Comparison of ENCODE assay signal across 17 cellular contexts in the genomic region with DNA sequence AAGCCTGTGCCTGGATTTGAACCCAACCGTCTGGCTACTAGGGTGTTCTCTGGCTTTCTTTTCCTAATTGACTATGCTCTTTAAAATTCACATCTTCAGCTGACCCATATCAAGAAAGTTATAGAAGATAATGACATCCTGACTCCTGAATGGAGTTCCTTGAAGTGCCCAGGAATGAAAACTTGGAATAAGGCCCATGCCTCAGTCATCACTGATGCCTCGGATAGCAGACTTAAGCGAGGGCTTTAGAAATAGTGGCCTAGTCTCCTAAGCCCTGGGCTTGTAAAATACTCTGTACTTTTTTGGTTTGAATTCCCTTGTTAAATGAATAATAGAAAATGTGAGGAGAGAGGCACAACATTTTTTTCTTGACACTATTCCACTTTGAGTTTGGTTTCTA. TPM values are rescaled to one million over a fixed set of nuclear protein-coding genes. Genes with fewer than 3 reads are reported as not detected.
A peak's percentile ranks its signal among the peaks of the same experiment; 100 is the strongest.
DNase-seq lines count a peak whose midpoint lies in the region; ATAC-seq and TF ChIP-seq lines count a peak whose summit lies in the region.
"Had no signal": no experiment of that assay in that cellular context is flagged by ENCODE, and none has a peak within 500 bp of the region (broad histone marks: within the 10 kb centered on the region; RNA-seq: fewer than 3 reads in every experiment).

No MANE protein-coding gene starts in this region.

- no peaks in the 10 kb centered on the region for H3K79me1 ChIP-seq in IMR-90 (ENCODE audit: low read depth in 1 of 2, low read length in 2 of 2)

- dilution Hi-C loops in IMR-90 (cut with HindIII; ENCODE audit: low sequenced_read_pairs, unreplicated experiment), result no loop called here

- no peak overlapping the region for H4K5ac ChIP-seq in IMR-90 (ENCODE audit: low read depth, low read length)

- no peak for TF ChIP-seq POLR2A in IMR-90 (IDR thresholded peaks at IDR 0.05; ENCODE audit: low read depth, low read length)

- no peak overlapping the region for H2BK120ac ChIP-seq in IMR-90 (ENCODE audit: low read depth, low read length)

- H3K9me1 ChIP-seq in IMR-90 (ENCODE audit: insufficient read depth, low read length), result no peaks in the 10 kb centered on the region

- H2BK20ac ChIP-seq in IMR-90 (ENCODE audit: low read depth, low read length), result no peak overlapping the region

- TF ChIP-seq RAD21 in IMR-90 (IDR thresholded peaks at IDR 0.05; ENCODE audit: low read length), result no peak

- intact Hi-C loops in CD8-positive, alpha-beta T cell (cut with DNase I, micrococcal nuclease), result loop anchor here (1.0 to 5.0 kb wide), 3 partner anchors 8 to 39 kb away; a partner anchor contains a TSS
- intact Hi-C loops in IMR-90 (cut with micrococcal nuclease) (no loop called here), natural killer cell (cut with micrococcal nuclease) (loop anchor here (2.0 kb wide), 1 partner anchor 37 kb away; no protein-coding TSS in a partner anchor)

- H2AK5ac ChIP-seq in IMR-90 (ENCODE audit: low read depth, low read length), result no peak overlapping the region

- in situ Hi-C loops in IMR-90 (cut with MboI; ENCODE audit: low sequenced_read_pairs), result no loop called here

- no peak overlapping the region for H2AFZ ChIP-seq in IMR-90 (replicated peaks; ENCODE audit: low read length, poor library complexity)

- no peak overlapping the region for H3K27ac ChIP-seq in CD8-positive, alpha-beta T cell (ENCODE audit: low read depth, low read length)
- no peak overlapping the region for H3K27ac ChIP-seq in IMR-90 (ENCODE audit: insufficient read depth, low read length)

- no peaks in the 10 kb centered on the region for H3K36me3 ChIP-seq in CD8-positive, alpha-beta T cell (ENCODE audit: insufficient read depth, low read length)
- H3K36me3 ChIP-seq in IMR-90 (ENCODE audit: control insufficient read depth, insufficient read depth, low read length), result no peaks in the 10 kb centered on the region

- H3K4ac ChIP-seq in IMR-90 (ENCODE audit: low read depth, low read length), result no peak overlapping the region

- H3K56ac ChIP-seq in IMR-90 (ENCODE audit: extremely low read depth, insufficient read depth, low read length), result no peak overlapping the region

- peaks cover 89% of the 10 kb centered on the region for H3K4me1 Mint-ChIP-seq in CD8-positive, alpha-beta T cell (ENCODE audit: low read depth)
- peaks cover 84 to 87% of the 10 kb centered on the region in 2 donors for H3K4me1 Mint-ChIP-seq in natural killer cell

- peaks cover 8% of the 10 kb centered on the region for H3K36me3 Mint-ChIP-seq in CD8-positive, alpha-beta T cell
- no peaks in the 10 kb centered on the region for H3K36me3 Mint-ChIP-seq in natural killer cell

- H3K27me3 ChIP-seq in CD8-positive, alpha-beta T cell (ENCODE audit: insufficient read depth, low read length), result no peaks in the 10 kb centered on the region
- peaks cover 4% of the 10 kb centered on the region for H3K27me3 ChIP-seq in IMR-90 (ENCODE audit: control insufficient read depth, insufficient read depth, low read length)

- no peak overlapping the region for H4K91ac ChIP-seq in IMR-90 (ENCODE audit: insufficient read depth, low read depth, low read length)

- H3K9me3 Mint-ChIP-seq in CD8-positive, alpha-beta T cell, result no peaks in the 10 kb centered on the region
- H3K9me3 Mint-ChIP-seq in natural killer cell, result no peaks in the 10 kb centered on the region

- peak overlapping the region; percentile 9 for H3K4me3 Mint-ChIP-seq in CD8-positive, alpha-beta T cell
- peak overlapping the region; percentile 45 for H3K4me3 Mint-ChIP-seq in natural killer cell

- POLR2A ChIA-PET in CD8-positive, alpha-beta T cell (lab: Charles Lee), result no interaction called here
- POLR2A ChIA-PET in IMR-90 (lab: Charles Lee; ENCODE audit: unreplicated experiment), result no interaction called here

- H3K27ac Mint-ChIP-seq in CD8-positive, alpha-beta T cell, result peak overlapping the region; percentile 76
- peak overlapping the region; percentile 91 to 94 for H3K27ac Mint-ChIP-seq in natural killer cell

- no peak overlapping the region for H2BK15ac ChIP-seq in IMR-90 (ENCODE audit: low read depth, low read length)

- no peak overlapping the region for H4K8ac ChIP-seq in IMR-90 (ENCODE audit: low read depth in 2 of 2, low read length in 2 of 2)

- TF ChIP-seq CTCF in CD8-positive, alpha-beta T cell (IDR thresholded peaks at IDR 0.05), result no peak
- TF ChIP-seq CTCF in IMR-90 (conservative IDR thresholded peaks at IDR 0.05; ENCODE audit: low read depth, low read length) (no peak), natural killer cell (IDR thresholded peaks at IDR 0.05) (no peak)

- peaks cover 66% of the 10 kb centered on the region for H3K4me1 ChIP-seq in CD8-positive, alpha-beta T cell (ENCODE audit: insufficient read depth, low read length)
- H3K4me1 ChIP-seq in IMR-90 (ENCODE audit: control insufficient read depth, insufficient read depth, low read length), result peaks cover 2% of the 10 kb centered on the region; the same call in 1 of the 2 replicates

- H3K9me3 ChIP-seq in CD8-positive, alpha-beta T cell (ENCODE audit: low read length), result no peaks in the 10 kb centered on the region
- H3K9me3 ChIP-seq in IMR-90 (ENCODE audit: control insufficient read depth, insufficient read depth, low read length), result no peaks in the 10 kb centered on the region

- no peak for ATAC-seq in CD8-positive, alpha-beta T cell
- ATAC-seq in IMR-90 (ENCODE audit: low read depth) (no peak), natural killer cell (no peak), HG03460 (IDR thresholded peaks at IDR 0.05; ENCODE audit: unreplicated experiment) (no peak)

- CTCF ChIA-PET in CD8-positive, alpha-beta T cell (lab: Charles Lee), result interaction anchor here (1.0 to 1.2 kb wide), 2 partner anchors 11 to 36 kb away, joined by 3 to 4 read pairs; no protein-coding TSS in a partner anchor
- CTCF ChIA-PET in IMR-90 (lab: Yijun Ruan, JAX), result no interaction called here

- no peak overlapping the region for H3K4me2 ChIP-seq in IMR-90 (ENCODE audit: low read depth, low read length)

- no peaks in the 10 kb centered on the region for H3K27me3 Mint-ChIP-seq in CD8-positive, alpha-beta T cell (ENCODE audit: low read depth)
- no peaks in the 10 kb centered on the region for H3K27me3 Mint-ChIP-seq in natural killer cell (ENCODE audit: low read depth in 2 of 2)

- H4K20me1 ChIP-seq in IMR-90 (ENCODE audit: insufficient read depth, low read length), result no peaks in the 10 kb centered on the region

- H3K14ac ChIP-seq in IMR-90 (replicated peaks; ENCODE audit: low read depth, low read length), result no peak overlapping the region

- WGBS in IMR-90 (ENCODE audit: extremely low coverage in 2 of 2, insufficient read length in 1 of 2), 2 experiments, result no CpG with 5 or more reads among the region's 3 CpGs

- BruUV-seq in IMR-90 (replicated peaks; lab: Mats Ljungman, UMichigan), result no TSS peak

- H3K9ac ChIP-seq in IMR-90 (ENCODE audit: low read depth, low read length), result no peak overlapping the region

- no peak overlapping the region for H3K23ac ChIP-seq in IMR-90 (ENCODE audit: low read depth, low read length)

- H3K18ac ChIP-seq in IMR-90 (ENCODE audit: low read depth, low read length), result no peak overlapping the region

- H2AK9ac ChIP-seq in IMR-90 (replicated peaks; ENCODE audit: low read depth, low read length, poor library complexity), result no peak overlapping the region

- DNase-seq in CD8-positive, alpha-beta T cell, result no peak
- DNase-seq in IMR-90 (peak; percentile 12), amniotic epithelial cell (ENCODE audit: low read depth) (peak; percentile 36), natural killer cell (no peak), cerebellar nuclear complex (lab: John Stamatoyannopoulos, UW) (no peak), OCI-M2 (lab: John Stamatoyannopoulos, UW; ENCODE audit: unreplicated experiment) (no peak), NCI-H82 (lab: John Stamatoyannopoulos, UW) (no peak)
- DNase-seq: activated CD4-positive, CD25-positive, alpha-beta regulatory T cell treated with anti-CD3 and anti-CD28 coated beads, Interleukin-2, amount 50 U/mL, for 72 hours; activated T-cell treated with anti-CD3 and anti-CD28 coated beads, Interleukin-2, amount 50 U/mL, for 48 hours; amygdala; DMS 273 treated with DMSO at 0.1 percent for 48 hours; foreskin melanocyte; NCI-H187 treated with DMSO at 0.1 percent for 48 hours; SHP77; trophoblast cell had no signal

- no peak overlapping the region for H2BK5ac ChIP-seq in IMR-90 (ENCODE audit: low read depth, low read length, poor library complexity, severe bottlenecking)

- no peak overlapping the region for H3K4me3 ChIP-seq in CD8-positive, alpha-beta T cell (ENCODE audit: low read depth, low read length)
- H3K4me3 ChIP-seq in IMR-90 (ENCODE audit: insufficient read depth, low read depth, low read length), result no peak overlapping the region
- H3K4me3 ChIP-seq: skin epidermis had no signal

TF ChIP-seq in IMR-90, 13 proteins besides CTCF, POLR2A, EP300 and RAD21 (continues in another document):
- TF ChIP-seq BHLHE40 (IDR thresholded peaks at IDR 0.05; ENCODE audit: low read depth, low read length), result no peak
- no peak for TF ChIP-seq FOS (IDR thresholded peaks at IDR 0.05; ENCODE audit: low read depth, low read length)
- TF ChIP-seq RCOR1 (IDR thresholded peaks at IDR 0.05; ENCODE audit: insufficient replicate concordance, low read length), result no peak
- TF ChIP-seq NFE2L2 (IDR thresholded peaks at IDR 0.05; ENCODE audit: low read depth, low read length), result no peak
- TF ChIP-seq CEBPB (IDR thresholded peaks at IDR 0.05; ENCODE audit: low read depth, low read length), result no peak
- TF ChIP-seq MXI1 (IDR thresholded peaks at IDR 0.05; ENCODE audit: borderline replicate concordance, low read depth, low read length), result no peak
- TF ChIP-seq, protein P1, sequence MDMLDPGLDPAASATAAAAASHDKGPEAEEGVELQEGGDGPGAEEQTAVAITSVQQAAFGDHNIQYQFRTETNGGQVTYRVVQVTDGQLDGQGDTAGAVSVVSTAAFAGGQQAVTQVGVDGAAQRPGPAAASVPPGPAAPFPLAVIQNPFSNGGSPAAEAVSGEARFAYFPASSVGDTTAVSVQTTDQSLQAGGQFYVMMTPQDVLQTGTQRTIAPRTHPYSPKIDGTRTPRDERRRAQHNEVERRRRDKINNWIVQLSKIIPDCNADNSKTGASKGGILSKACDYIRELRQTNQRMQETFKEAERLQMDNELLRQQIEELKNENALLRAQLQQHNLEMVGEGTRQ (IDR thresholded peaks at IDR 0.05; ENCODE audit: low read depth, low read length), result no peak
- no peak for TF ChIP-seq CHD1 (IDR thresholded peaks at IDR 0.05; ENCODE audit: low read depth, low read length)

RNA-seq across cellular contexts. Expression of a gene that starts 39.0 kb away (rescaled TPM):
- 10 to 100 TPM; 29.1 to 35.5 TPM for total RNA-seq in CD8-positive, alpha-beta T cell
- total RNA-seq in IMR-90 (2012; rRNA removed) (1.4 TPM in 2 replicates), natural killer cell (100 to 1,000 TPM in 1 of 3 donors, 10 to 100 TPM in 2; 85.3 to 118 (median 96.1) TPM)
- polyA plus RNA-seq in IMR-90 (2012; rRNA removed), result 2.7 and 4.3 TPM in 2 replicates
- 2.5 and 2.8 TPM in 2 replicates for polyA plus RNA-seq in IMR-90 (2012; cell fraction: cytosol; rRNA removed)
- polyA plus RNA-seq in IMR-90 (2012; cell fraction: nucleus; rRNA removed; ENCODE audit: low replicate concordance), result 0.69 and 1.6 TPM in 2 replicates

Comparison
In these comparisons a context has a peak if more than half of its experiments do, and no peak if none do; other contexts are left out.
1. DNase-seq: peak in IMR-90 (single experiment) and amniotic epithelial cell (single experiment); none in CD8-positive, alpha-beta T cell (0 of 7), natural killer cell (single experiment), cerebellar nuclear complex (0 of 2), OCI-M2 (single experiment) and NCI-H82 (single experiment).
2. RNA of a gene that starts 39.0 kb away (total RNA-seq): 85.3 to 118 TPM in natural killer cell and 29.1 to 35.5 TPM in CD8-positive, alpha-beta T cell; 1.4 TPM in IMR-90; every median in the first group is over 10 times any median in the second.